In the genomic region with DNA sequence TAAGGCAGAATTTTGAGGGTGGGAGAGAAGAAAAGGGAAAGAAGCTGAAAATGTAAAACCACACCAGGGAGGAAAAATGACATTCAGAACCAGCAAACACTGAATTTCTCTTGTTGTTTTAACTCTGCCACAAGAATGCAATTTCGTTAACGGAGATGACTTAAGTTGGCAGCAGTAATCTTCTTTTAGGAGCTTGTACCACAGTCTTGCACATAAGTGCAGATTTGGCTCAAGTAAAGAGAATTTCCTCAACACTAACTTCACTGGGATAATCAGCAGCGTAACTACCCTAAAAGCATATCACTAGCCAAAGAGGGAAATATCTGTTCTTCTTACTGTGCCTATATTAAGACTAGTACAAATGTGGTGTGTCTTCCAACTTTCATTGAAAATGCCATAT, we compare ENCODE assay signal across 18 cellular contexts. TPM values are rescaled to one million over a fixed set of nuclear protein-coding genes. Genes with fewer than 3 reads are reported as not detected.
"Had no signal": no experiment of that assay in that cellular context is flagged by ENCODE, and none has a peak within 500 bp of the region (broad histone marks: within the 10 kb centered on the region; RNA-seq: fewer than 3 reads in every experiment).

No MANE protein-coding gene starts in this region.

- H3K27ac ChIP-seq: cardiac muscle cell, coronary artery, right lobe of liver had no signal

- DNase-seq: activated CD8-positive, alpha-beta memory T cell treated with anti-CD3 and anti-CD28 coated beads, Interleukin-2, amount 10 ng/mL, durations not matched to agents 7 days and 5 days; activated effector memory CD4-positive, alpha-beta T cell treated with Interleukin-2 at 50 U/mL for 16 hours; activated T-cell treated with anti-CD3 and anti-CD28 coated beads, Interleukin-2, amount 50 U/mL, for 24 hours; amygdala; effector CD8-positive, alpha-beta T cell; glutamatergic neuron; immature natural killer cell; left cardiac atrium; naive thymus-derived CD8-positive, alpha-beta T cell; stimulated activated CD4-positive, alpha-beta T cell treated with anti-CD3 and anti-CD28 coated beads, Interleukin-2, amount 100 ng/mL, for 24 hours; stimulated activated naive B cell treated with anti-CD40 and anti-IgM and Interleukin-4, amounts not matched to agents 10 μg/mL and 1 μg/mL and 100 μg/mL, for 72 hours; substantia nigra had no signal

- H3K27me3 ChIP-seq: cardiac muscle cell, right lobe of liver had no signal

- H3K36me3 ChIP-seq: cardiac muscle cell, right lobe of liver had no signal

- ATAC-seq: activated CD4-positive, CD25-positive, alpha-beta regulatory T cell treated with anti-CD3 and anti-CD28 coated beads, Interleukin-2, amount 50 U/mL, for 24 hours; activated CD8-positive, alpha-beta memory T cell treated with anti-CD3 and anti-CD28 coated beads, Interleukin-2, amount 10 ng/mL, durations not matched to agents 7 days and 5 days; activated naive CD4-positive, alpha-beta T cell treated with anti-CD3 and anti-CD28 coated beads, Interleukin-2, amount 50 U/mL, for 72 hours; left cardiac atrium; naive thymus-derived CD8-positive, alpha-beta T cell; stimulated activated naive B cell treated with anti-CD40 and anti-IgM and Interleukin-4, amounts not matched to agents 10 μg/mL and 1 μg/mL and 100 μg/mL, for 72 hours had no signal

- H3K4me3 ChIP-seq: cardiac muscle cell, coronary artery, right lobe of liver had no signal

- H3K9me3 ChIP-seq: right lobe of liver had no signal

RNA-seq across cellular contexts. Expression of gene GREM1, which starts 15.5 kb away (rescaled TPM):
- total RNA-seq: activated CD8-positive, alpha-beta memory T cell treated with anti-CD3 and anti-CD28 coated beads, Interleukin-2, amount 10 ng/mL, durations not matched to agents 7 days and 5 days; activated naive CD4-positive, alpha-beta T cell treated with anti-CD3 and anti-CD28 coated beads, Interleukin-2, amount 50 U/mL, for 72 hours; naive thymus-derived CD8-positive, alpha-beta T cell; T-helper 2 cell treated with Interferon-gamma antibody and Interleukin-4, amounts not matched to agents 100 ng/mL and 5 ng/mL, for 36 hours had no signal
- polyA plus RNA-seq: cardiac muscle cell; immature natural killer cell; naive thymus-derived CD8-positive, alpha-beta T cell had no signal
